In genomic region chr22:19419464-19420178, GRCh38 we compare ENCODE assay signal across 8 cellular contexts.
DNase-seq lines count a peak whose midpoint lies in the region; ATAC-seq lines count a peak whose summit lies in the region.

No MANE protein-coding gene starts in this region.

- no peak for ATAC-seq in GM19351 (IDR thresholded peaks at IDR 0.05; ENCODE audit: unreplicated experiment)
- no peak for ATAC-seq in HG03108 (IDR thresholded peaks at IDR 0.05; ENCODE audit: unreplicated experiment)

- H3K36me3 Mint-ChIP-seq in activated naive CD4-positive, alpha-beta T cell treated with anti-CD3 and anti-CD28 coated beads, Interleukin-2, amount 50 U/mL, for 24 hours: peaks cover 10% of the 10 kb centered on the region

- H3K9me3 Mint-ChIP-seq in activated naive CD4-positive, alpha-beta T cell treated with anti-CD3 and anti-CD28 coated beads, Interleukin-2, amount 50 U/mL, for 24 hours: no peaks in the 10 kb centered on the region

- peak overlapping the region; percentile 90 for H3K27ac Mint-ChIP-seq in activated naive CD4-positive, alpha-beta T cell treated with anti-CD3 and anti-CD28 coated beads, Interleukin-2, amount 50 U/mL, for 24 hours

- peak overlapping the region; percentile 53 for H3K4me3 Mint-ChIP-seq in activated naive CD4-positive, alpha-beta T cell treated with anti-CD3 and anti-CD28 coated beads, Interleukin-2, amount 50 U/mL, for 24 hours

- H3K4me1 Mint-ChIP-seq in activated naive CD4-positive, alpha-beta T cell treated with anti-CD3 and anti-CD28 coated beads, Interleukin-2, amount 50 U/mL, for 24 hours: peaks cover 70% of the 10 kb centered on the region

- H3K27me3 Mint-ChIP-seq in activated naive CD4-positive, alpha-beta T cell treated with anti-CD3 and anti-CD28 coated beads, Interleukin-2, amount 50 U/mL, for 24 hours: no peaks in the 10 kb centered on the region

- DNase-seq in NOMO-1 treated with DMSO at 0.1 percent for 48 hours (lab: John Stamatoyannopoulos, UW; ENCODE audit: unreplicated experiment) (peak; percentile 22), NOMO-1 treated with dmso at 0.1 percent for 144 hours (lab: John Stamatoyannopoulos, UW; ENCODE audit: unreplicated experiment) (no peak), Kasumi-1 (lab: John Stamatoyannopoulos, UW) (peak; percentile 14 to 16), NCI-H2081 treated with DMSO at 0.1 percent for 48 hours (lab: John Stamatoyannopoulos, UW) (no peak)
- DNase-seq in stimulated activated CD8-positive, alpha-beta memory T cell treated with anti-CD3 and anti-CD28 coated beads, Interleukin-7, amount 100 ng/mL, for 24 hours (ENCODE audit: low read depth): peak; percentile 21

Comparison
In these comparisons a context has a peak if more than half of its experiments do, and no peak if none do; other contexts are left out.
1. DNase-seq: peak in NOMO-1 treated with DMSO at 0.1 percent for 48 hours (single experiment), Kasumi-1 (2 of 2) and stimulated activated CD8-positive, alpha-beta memory T cell treated with anti-CD3 and anti-CD28 coated beads, Interleukin-7, amount 100 ng/mL, for 24 hours (single experiment); none in NOMO-1 treated with dmso at 0.1 percent for 144 hours (single experiment) and NCI-H2081 treated with DMSO at 0.1 percent for 48 hours (single experiment).